In genomic region chr3:23209103-23209502, GRCh38 we compare ENCODE assay signal across 17 cellular contexts. TPM values are rescaled to one million over a fixed set of nuclear protein-coding genes. Genes with fewer than 3 reads are reported as not detected.
DNase-seq lines count a peak whose midpoint lies in the region; ATAC-seq and TF ChIP-seq lines count a peak whose summit lies in the region.
"Had no signal": no experiment of that assay in that cellular context is flagged by ENCODE, and none has a peak within 500 bp of the region (broad histone marks: within the 10 kb centered on the region; RNA-seq: fewer than 3 reads in every experiment).

No MANE protein-coding gene starts in this region.

- TF ChIP-seq CTCF in OCI-LY1 (IDR thresholded peaks at IDR 0.05; ENCODE audit: low read length): no peak
- no peak for TF ChIP-seq CTCF in glutamatergic neuron (IDR thresholded peaks at IDR 0.05; ENCODE audit: partially characterized antibody, unreplicated experiment)
- no peak for TF ChIP-seq CTCF in right lobe of liver (IDR thresholded peaks at IDR 0.05)

- no peaks in the 10 kb centered on the region for H3F3A ChIP-seq in OCI-LY1 (ENCODE audit: insufficient read depth, low read length)

- POLR2A ChIA-PET in HEK293T (lab: Yijun Ruan, JAX): no interaction called here

- no peak for TF ChIP-seq POLR2A in right lobe of liver (IDR thresholded peaks at IDR 0.05)

- WGBS in right lobe of liver (ENCODE audit: insufficient coverage, low coverage, low lambda C conversion rate, missing lambda C conversion rate): 0% methylated on average over 1 of the region's 1 CpG

- H3K4me3 ChIP-seq in OCI-LY1 (ENCODE audit: low read depth, low read length, poor library complexity, severe bottlenecking) (no peak overlapping the region), right lobe of liver (no peak overlapping the region), SJCRH30 (no peak overlapping the region)
- H3K4me3 ChIP-seq: A549, HAP-1 had no signal

- peaks cover 77% of the 10 kb centered on the region for H3K79me2 ChIP-seq in OCI-LY1 (ENCODE audit: insufficient read depth, low read length)

- peaks cover 2% of the 10 kb centered on the region for H3K27me3 Mint-ChIP-seq in glutamatergic neuron (ENCODE audit: unreplicated experiment)

- no peak overlapping the region for H3K27ac Mint-ChIP-seq in glutamatergic neuron (ENCODE audit: unreplicated experiment)
- H3K27ac Mint-ChIP-seq: CD14-positive monocyte; CD8-positive, alpha-beta T cell had no signal

- H3K4me1 ChIP-seq in OCI-LY1 (ENCODE audit: insufficient read depth, low read length, severe bottlenecking) (peaks cover 67% of the 10 kb centered on the region), right lobe of liver (peaks cover 0 to 19% (median 3%) of the 10 kb centered on the region in 4 donors), SJCRH30 (peaks cover 5% of the 10 kb centered on the region; the same call in 1 of the 2 replicates)

- intact Hi-C loops in right lobe of liver (cut with DNase I): no loop called here

- H2AFZ ChIP-seq in OCI-LY1 (ENCODE audit: low read length): no peak overlapping the region

- no peaks in the 10 kb centered on the region for H3K9me2 ChIP-seq in OCI-LY1 (ENCODE audit: low read depth, low read length)

- H3K4me1 Mint-ChIP-seq in glutamatergic neuron (ENCODE audit: low read depth, unreplicated experiment): peaks cover 2% of the 10 kb centered on the region

- H3K36me3 Mint-ChIP-seq in glutamatergic neuron (ENCODE audit: unreplicated experiment): no peaks in the 10 kb centered on the region

- H3K36me3 ChIP-seq in OCI-LY1 (ENCODE audit: insufficient read depth, low read length) (no peaks in the 10 kb centered on the region), right lobe of liver (no peaks in the 10 kb centered on the region), SJCRH30 (peaks cover 7% of the 10 kb centered on the region; the same call in 1 of the 2 replicates)
- H3K36me3 ChIP-seq: HAP-1 had no signal

- H3K4me2 ChIP-seq in OCI-LY1 (ENCODE audit: low read length): peak overlapping the region; percentile 35
- H3K4me2 ChIP-seq: A549 had no signal

- H3K4me3 Mint-ChIP-seq in glutamatergic neuron (ENCODE audit: unreplicated experiment): no peak overlapping the region
- H3K4me3 Mint-ChIP-seq: CD14-positive monocyte; CD8-positive, alpha-beta T cell had no signal

- H3K27me3 ChIP-seq in OCI-LY1 (ENCODE audit: insufficient read depth, low read length): no peaks in the 10 kb centered on the region
- H3K27me3 ChIP-seq in right lobe of liver: no peaks in the 10 kb centered on the region
- no peaks in the 10 kb centered on the region for H3K27me3 ChIP-seq in SJCRH30

- CTCF ChIA-PET in HEK293T (lab: Yijun Ruan, JAX): no interaction called here

- ATAC-seq in GM19455 (IDR thresholded peaks at IDR 0.05; ENCODE audit: unreplicated experiment): no peak
- no peak for ATAC-seq in right lobe of liver
- ATAC-seq: A549; CD8-positive, alpha-beta T cell had no signal

- peaks cover under 1% of the 10 kb centered on the region for H3K9me3 Mint-ChIP-seq in glutamatergic neuron (ENCODE audit: unreplicated experiment)
- H3K9me3 Mint-ChIP-seq: CD14-positive monocyte; CD8-positive, alpha-beta T cell had no signal

- no peaks in the 10 kb centered on the region for H4K20me1 ChIP-seq in OCI-LY1 (ENCODE audit: insufficient read depth, low read length)

- H3K9ac ChIP-seq in OCI-LY1 (ENCODE audit: low read length): no peak overlapping the region

- DNase-seq in HEK293T (ENCODE audit: extremely low spot score): no peak
- DNase-seq in myocyte (ENCODE audit: low read depth): peak; percentile 43
- no peak for DNase-seq in glutamatergic neuron
- DNase-seq in right lobe of liver: no peak
- DNase-seq in SJCRH30: no peak
- DNase-seq: CD8-positive, alpha-beta T cell; COR-L47; DMS153; DND-41; GDM1; IMR-90; KBM-7 had no signal

- H3K9me3 ChIP-seq in OCI-LY1 (ENCODE audit: low read length): no peaks in the 10 kb centered on the region
- H3K9me3 ChIP-seq in right lobe of liver: no peaks in the 10 kb centered on the region
- no peaks in the 10 kb centered on the region for H3K9me3 ChIP-seq in SJCRH30 (replicated peaks)
- H3K9me3 ChIP-seq: A549, HAP-1 had no signal

- H3K27ac ChIP-seq in OCI-LY1 (ENCODE audit: low read depth, low read length, poor library complexity, severe bottlenecking) (peak overlapping the region; percentile 63), right lobe of liver (no peak overlapping the region), SJCRH30 (no peak overlapping the region)
- H3K27ac ChIP-seq: A549 had no signal

TF ChIP-seq in HEK293T, 16 proteins besides CTCF, POLR2A, EP300 and RAD21:
- TF ChIP-seq L3MBTL2 (conservative IDR thresholded peaks at IDR 0.05) (no peak), FOXK2 (IDR thresholded peaks at IDR 0.05) (no peak), PKNOX1 (IDR thresholded peaks at IDR 0.05) (peak; percentile 17; the same call in 1 of the 2 replicates), SUZ12 (IDR thresholded peaks at IDR 0.05) (no peak)
TF ChIP-seq in HEK293T: peak in this region for 1.

RNA-seq across cellular contexts. Expression of gene UBE2E2, which starts 6.0 kb away (rescaled TPM):
- total RNA-seq in myocyte: 44.3 and 58.1 TPM in 2 replicates
- 60.5 TPM for polyA plus RNA-seq in myocyte (2012)
- total RNA-seq in glutamatergic neuron (ENCODE audit: unreplicated experiment): 40.6 TPM
- 10 to 100 TPM; 17.2 to 29.1 (median 18.1) TPM for total RNA-seq in right lobe of liver
- total RNA-seq in SJCRH30 (2014; rRNA removed; shearing (Covaris generic)): 94.6 and 96.3 TPM in 2 replicates
